26 cellular contexts compared by ENCODE assay signal in genomic region chr19:12692960-12693359, GRCh38. TPM values are rescaled to one million over a fixed set of nuclear protein-coding genes. Genes with fewer than 3 reads are reported as not detected.
DNase-seq lines count a peak whose midpoint lies in the region; ATAC-seq, FAIRE-seq and TF ChIP-seq lines count a peak whose summit lies in the region.
"Had no signal": no experiment of that assay in that cellular context is flagged by ENCODE, and none has a peak within 500 bp of the region (broad histone marks: within the 10 kb centered on the region; RNA-seq: fewer than 3 reads in every experiment).

No MANE protein-coding gene starts in this region.

- TF ChIP-seq EP300 in K562 (IDR thresholded peaks at IDR 0.05; ENCODE audit: low read length) = no peak

- no peak overlapping the region for H3K27ac Mint-ChIP-seq in Calu3 (ENCODE audit: unreplicated experiment)
- H3K27ac Mint-ChIP-seq: CD14-positive monocyte; CD4-positive, alpha-beta memory T cell; CD8-positive, alpha-beta memory T cell had no signal

- BruUV-seq in Calu3 (replicated peaks; lab: Mats Ljungman, UMichigan) (TSS peak; percentile 3), K562 (replicated peaks; lab: Mats Ljungman, UMichigan) (no TSS peak)

- H3K27me3 Mint-ChIP-seq in Calu3 (ENCODE audit: unreplicated experiment) = no peaks in the 10 kb centered on the region
- H3K27me3 Mint-ChIP-seq: CD4-positive, alpha-beta memory T cell; CD4-positive, CD25-positive, alpha-beta regulatory T cell had no signal

- no peaks in the 10 kb centered on the region for H3K9me1 ChIP-seq in K562 (ENCODE audit: control insufficient read depth, insufficient read depth, low read length)

- H3K79me2 ChIP-seq in K562 (ENCODE audit: control insufficient read depth, insufficient read depth, low read length) = peaks cover 7% of the 10 kb centered on the region; the same call in 1 of the 3 replicates
- H3K79me2 ChIP-seq in osteoblast (ENCODE audit: insufficient read depth, low read length) = peaks cover 16% of the 10 kb centered on the region

- H3K4me3 ChIP-seq in HEK293 (ENCODE audit: low read depth, low read length) (no peak overlapping the region), K562 (no peak overlapping the region), osteoblast (ENCODE audit: insufficient read depth, low read length) (no peak overlapping the region)
- H3K4me3 ChIP-seq: BLaER1 had no signal

- no peak for TF ChIP-seq POLR2A in K562 (conservative IDR thresholded peaks at IDR 0.05)

- TF ChIP-seq CTCF in Calu3 (IDR thresholded peaks at IDR 0.05; ENCODE audit: unreplicated experiment) = no peak
- no peak for TF ChIP-seq CTCF in HEK293 (tag by site-specific recombination; IDR thresholded peaks at IDR 0.05)
- no peak for TF ChIP-seq CTCF in K562 (IDR thresholded peaks at IDR 0.05 in 2 of 3, conservative IDR thresholded peaks at IDR 0.05 in 1 of 3; ENCODE audit: insufficient read depth in 2 of 3, low read depth in 1 of 3, low read length in 3 of 3)
- no peak for TF ChIP-seq CTCF in osteoblast (IDR thresholded peaks at IDR 0.05; ENCODE audit: extremely low read depth, low read depth, low read length)

- H3K4me1 Mint-ChIP-seq in Calu3 (ENCODE audit: low read depth, unreplicated experiment) = no peaks in the 10 kb centered on the region

- POLR2A ChIA-PET in HEK293 (lab: Yijun Ruan, JAX) (interaction anchor here (0.7 kb wide), 1 partner anchor 17 kb away, joined by 3 read pairs; no protein-coding TSS in a partner anchor), K562 (lab: Yijun Ruan, JAX) (interaction anchor here (0.6 to 1.7 kb wide), 2 partner anchors 10 to 14 kb away, joined by 3 to 4 read pairs; no protein-coding TSS in a partner anchor)

- H3K4me1 ChIP-seq in HEK293 (ENCODE audit: control insufficient read depth, insufficient read depth, low read length) (no peaks in the 10 kb centered on the region), K562 (replicated peaks in 1 of 2; ENCODE audit: control insufficient read depth in 2 of 2, insufficient read depth in 2 of 2, low read length in 2 of 2) (peaks cover 0 to 49% of the 10 kb centered on the region in 2 experiments; a peak in 3 of 5 replicates), osteoblast (ENCODE audit: insufficient read depth, low read length) (peaks cover 9% of the 10 kb centered on the region)
- H3K4me1 ChIP-seq: BE2C had no signal

- no peak for DNase-seq in Calu3
- no peak for DNase-seq in K562 (ENCODE audit: extremely low read depth in 1 of 4, low spot score in 3 of 4)
- peak; percentile 37 for DNase-seq in osteoblast (ENCODE audit: insufficient read length, low spot score, missing footprints)
- no peak for DNase-seq in dedifferentiated amniotic fluid mesenchymal stem cell (ENCODE audit: extremely low spot score)
- DNase-seq: 8988T; ACHN; BE2C; C1 segment of cervical spinal cord; CD4-positive, alpha-beta memory T cell; CD4-positive, CD25-positive, alpha-beta regulatory T cell; CD8-positive, alpha-beta memory T cell; COR-L47; DMS79 treated with DMSO at 0.1 percent for 48 hours; GF-D8 had no signal

- H3K9ac ChIP-seq in K562 (ENCODE audit: insufficient read depth in 1 of 2, low read depth in 2 of 2, low read length in 2 of 2) = no peak overlapping the region
- H3K9ac ChIP-seq: BLaER1 had no signal

- WGBS in K562 (ENCODE audit: insufficient coverage, low coverage, missing lambda C conversion rate) = 73% methylated on average over 5 of the region's 5 CpGs

- H3K4me3 Mint-ChIP-seq in Calu3 (ENCODE audit: low read depth, unreplicated experiment) = no peak overlapping the region
- H3K4me3 Mint-ChIP-seq: CD14-positive monocyte; CD4-positive, alpha-beta memory T cell had no signal

- intact Hi-C loops in Calu3 (cut with micrococcal nuclease; ENCODE audit: unreplicated experiment) = no loop called here
- intact Hi-C loops in K562 (cut with micrococcal nuclease) = no loop called here

- H3K27me3 ChIP-seq in K562 (ENCODE audit: control insufficient read depth in 2 of 2, insufficient read depth in 2 of 2, low read length in 2 of 2) (no peaks in the 10 kb centered on the region; a peak in 1 of 5 replicates), osteoblast (ENCODE audit: insufficient read depth, low read length) (no peaks in the 10 kb centered on the region)
- H3K27me3 ChIP-seq: BE2C, BLaER1 had no signal

- peaks cover 3 to 39% of the 10 kb centered on the region in 2 experiments; a peak in 2 of 3 replicates for H3K36me3 ChIP-seq in HEK293 (ENCODE audit: control insufficient read depth in 2 of 2, insufficient read depth in 1 of 2, low read length in 2 of 2)
- H3K36me3 ChIP-seq in K562 (ENCODE audit: control insufficient read depth, insufficient read depth, low read length) = peaks cover 52% of the 10 kb centered on the region; the same call in 2 of the 3 replicates
- peaks cover 8% of the 10 kb centered on the region for H3K36me3 ChIP-seq in osteoblast (ENCODE audit: insufficient read depth, low read length)

- H2AFZ ChIP-seq in K562 (ENCODE audit: low read depth, low read length) = no peak overlapping the region
- no peak overlapping the region for H2AFZ ChIP-seq in osteoblast (ENCODE audit: low read length)

- no peak for FAIRE-seq in K562 (lab: Jason Lieb, UNC)
- FAIRE-seq: A204.1, D721Med, G401.6, GM12891, GM19239 had no signal

- H3K27ac ChIP-seq in HEK293 (ENCODE audit: extremely low read depth, low read depth, low read length) (no peak overlapping the region), K562 (ENCODE audit: extremely low read depth, low read depth, low read length) (no peak overlapping the region), osteoblast (ENCODE audit: low read depth, low read length) (no peak overlapping the region)
- H3K27ac ChIP-seq: BLaER1 had no signal

- no peaks in the 10 kb centered on the region for H3K9me3 Mint-ChIP-seq in Calu3 (ENCODE audit: low read depth, unreplicated experiment)
- H3K9me3 Mint-ChIP-seq: CD14-positive monocyte; CD8-positive, alpha-beta memory T cell had no signal

- ATAC-seq in K562 (no peak), HG03108 (IDR thresholded peaks at IDR 0.05; ENCODE audit: unreplicated experiment) (no peak), HG02763 (IDR thresholded peaks at IDR 0.05; ENCODE audit: unreplicated experiment) (no peak)

- in situ Hi-C loops in K562 (cut with MboI) = no loop called here

- peaks cover 30% of the 10 kb centered on the region for H3K36me3 Mint-ChIP-seq in Calu3 (ENCODE audit: insufficient read depth, unreplicated experiment)
- H3K36me3 Mint-ChIP-seq: CD14-positive monocyte; CD4-positive, CD25-positive, alpha-beta regulatory T cell had no signal

- H3K4me2 ChIP-seq in K562 (ENCODE audit: insufficient read depth, low read length) = no peak overlapping the region
- H3K4me2 ChIP-seq in osteoblast (ENCODE audit: insufficient read depth, low read length) = no peak overlapping the region
- H3K4me2 ChIP-seq: BLaER1 had no signal

- no peak for TF ChIP-seq RAD21 in K562 (CRISPR knock-in tag; conservative IDR thresholded peaks at IDR 0.05 in 1 of 2, IDR thresholded peaks at IDR 0.05 in 1 of 2)

- CTCF ChIA-PET in Calu3 (lab: Charles Lee) (no interaction called here), HEK293 (lab: Yijun Ruan, JAX) (no interaction called here), K562 (lab: Yijun Ruan, JAX; ENCODE audit: low intra/inter-chr PET ratio) (no interaction called here)

- no peaks in the 10 kb centered on the region for H4K20me1 ChIP-seq in K562 (replicated peaks; ENCODE audit: control insufficient read depth, insufficient read depth, low read length)
- no peaks in the 10 kb centered on the region for H4K20me1 ChIP-seq in osteoblast (ENCODE audit: insufficient read depth, low read length)

- no peaks in the 10 kb centered on the region for H3K9me3 ChIP-seq in HEK293 (ENCODE audit: control insufficient read depth, insufficient read depth, low read depth, low read length)
- no peaks in the 10 kb centered on the region for H3K9me3 ChIP-seq in K562 (replicated peaks; ENCODE audit: control insufficient read depth, insufficient read depth, low read depth, low read length)
- H3K9me3 ChIP-seq in osteoblast (ENCODE audit: low read depth, low read length) = no peaks in the 10 kb centered on the region
- H3K9me3 ChIP-seq: BE2C, BLaER1 had no signal

RNA-seq across cellular contexts. Expression of gene FBXW9, which starts 3.5 kb away (rescaled TPM):
- 6.7 and 7.1 TPM in 2 replicates for total RNA-seq in Calu3 (2022)
- 11.4 and 40.7 TPM in 2 replicates for total RNA-seq in K562 (2011; cell fraction: chromatin; rRNA removed; ENCODE audit: low replicate concordance)
- total RNA-seq in K562 (2011; cell fraction: nucleolus; rRNA removed) = 34.7 and 36.7 TPM in 2 replicates
- 15.4 and 18.0 TPM in 2 replicates for total RNA-seq in K562 (2011; cell fraction: nucleoplasm; rRNA removed)
- 15.9 and 18.0 TPM in 2 replicates for total RNA-seq in K562 (2014; rRNA removed)
- 2.0 TPM in 2 replicates for total RNA-seq in K562 (2014; rRNA removed; fragmentation: Illumina TruSeq; extraction: Trizol)
- 6.0 and 6.2 TPM in 2 replicates for total RNA-seq in K562 (2015; rRNA removed; fragmentation: Illumina TruSeq; extraction: Trizol)
- total RNA-seq in K562 (2021) = 16.8 and 17.3 TPM in 2 replicates
- 9.4 and 12.4 TPM in 2 replicates for polyA plus RNA-seq in K562 (2011; rRNA removed)
- 21.1 and 44.6 TPM in 2 replicates for polyA plus RNA-seq in K562 (2011; cell fraction: cytosol; rRNA removed)
- 48.4 and 77.6 TPM in 2 replicates for polyA plus RNA-seq in K562 (2011; cell fraction: nucleus; rRNA removed)
- polyA plus RNA-seq in K562 (2012) = 9.1 and 13.6 TPM in 2 replicates
- 3.6 and 9.1 TPM in 2 replicates for polyA plus RNA-seq in K562 (2014; fragmentation: Illumina TruSeq; extraction: Trizol)
- polyA plus RNA-seq in K562 (2014; fragmentation: Nextera tagmentation; extraction: Ambion mirVana) = 1 to 10 TPM in 1 of 2 experiments, under 1 TPM in 1; 0.23 to 1.3 TPM
- polyA plus RNA-seq in K562 (2014; rRNA removed) = 19.0 and 21.7 TPM in 2 replicates
- polyA minus RNA-seq in K562 (2011; rRNA and poly(A)+ RNA removed) = 2.8 and 3.4 TPM in 2 replicates
- polyA minus RNA-seq in K562 (2011; cell fraction: cytosol; rRNA and poly(A)+ RNA removed) = 7.5 and 10.9 TPM in 2 replicates
- 10.2 and 10.4 TPM in 2 replicates for polyA minus RNA-seq in K562 (2011; cell fraction: nucleus; rRNA and poly(A)+ RNA removed)
- 17.1 and 18.5 TPM in 2 replicates for total RNA-seq in osteoblast

RNA-seq across cellular contexts. Expression of gene GNG14, which starts 5.2 kb away (rescaled TPM):
- total RNA-seq in Calu3 (2022) (not detected in 2 replicates), K562 (2014; rRNA removed) (not detected in 2 replicates), K562 (2014; rRNA removed; fragmentation: Illumina TruSeq; extraction: Trizol) (not detected in 2 replicates), K562 (2015; rRNA removed; fragmentation: Illumina TruSeq; extraction: Trizol) (not detected in 2 replicates), K562 (2021) (not detected in 2 replicates), osteoblast (not detected in 2 replicates)
- total RNA-seq in K562 (2011; cell fraction: chromatin; rRNA removed; ENCODE audit: low replicate concordance) = not detected in 2 replicates
- total RNA-seq in K562 (2011; cell fraction: nucleolus; rRNA removed) = not detected in 2 replicates
- not detected in 2 replicates for total RNA-seq in K562 (2011; cell fraction: nucleoplasm; rRNA removed)
- polyA plus RNA-seq in K562 (2011; rRNA removed) (not detected in 2 replicates), K562 (2014; fragmentation: Illumina TruSeq; extraction: Trizol) (not detected in 2 replicates), K562 (2014; fragmentation: Nextera tagmentation; extraction: Ambion mirVana) (not detected), K562 (2014; rRNA removed) (not detected in 2 replicates)
- polyA plus RNA-seq in K562 (2011; cell fraction: cytosol; rRNA removed) = not detected in 2 replicates
- not detected in 2 replicates for polyA plus RNA-seq in K562 (2011; cell fraction: nucleus; rRNA removed)
- polyA plus RNA-seq in K562 (2012) = 0.91 TPM in 1 of 2 replicates, not detected in the other
- not detected in 2 replicates for polyA minus RNA-seq in K562 (2011; rRNA and poly(A)+ RNA removed)
- not detected in 2 replicates for polyA minus RNA-seq in K562 (2011; cell fraction: cytosol; rRNA and poly(A)+ RNA removed)
- polyA minus RNA-seq in K562 (2011; cell fraction: nucleus; rRNA and poly(A)+ RNA removed) = not detected in 2 replicates
- total RNA-seq: A673; CD4-positive, alpha-beta memory T cell; CD4-positive, CD25-positive, alpha-beta regulatory T cell; CD8-positive, alpha-beta memory T cell had no signal
- polyA plus RNA-seq: AG04450; CD14-positive monocyte; CD4-positive, alpha-beta memory T cell; CD4-positive, CD25-positive, alpha-beta regulatory T cell; CD8-positive, alpha-beta memory T cell had no signal

RNA-seq across cellular contexts. Expression of gene DHPS, which starts 11.3 kb away (rescaled TPM):
- total RNA-seq in Calu3 (2022) (57.6 and 69.1 TPM in 2 replicates), K562 (2014; rRNA removed) (90.2 and 99.2 TPM in 2 replicates), K562 (2014; rRNA removed; fragmentation: Illumina TruSeq; extraction: Trizol) (55.7 and 56.5 TPM in 2 replicates), K562 (2015; rRNA removed; fragmentation: Illumina TruSeq; extraction: Trizol) (61.0 and 62.6 TPM in 2 replicates), K562 (2021) (94.8 and 98.8 TPM in 2 replicates), osteoblast (50.4 and 52.5 TPM in 2 replicates)
- total RNA-seq in K562 (2011; cell fraction: chromatin; rRNA removed; ENCODE audit: low replicate concordance) = 194 and 333 TPM in 2 replicates
- total RNA-seq in K562 (2011; cell fraction: nucleolus; rRNA removed) = 225 and 240 TPM in 2 replicates
- total RNA-seq in K562 (2011; cell fraction: nucleoplasm; rRNA removed) = 169 and 186 TPM in 2 replicates
- polyA plus RNA-seq in K562 (2011; rRNA removed) (81.0 and 120 TPM in 2 replicates), K562 (2014; fragmentation: Illumina TruSeq; extraction: Trizol) (79.9 and 80.2 TPM in 2 replicates), K562 (2014; fragmentation: Nextera tagmentation; extraction: Ambion mirVana) (10 to 100 TPM; 47.1 to 54.1 TPM), K562 (2014; rRNA removed) (102 and 110 TPM in 2 replicates)
- polyA plus RNA-seq in K562 (2011; cell fraction: cytosol; rRNA removed) = 115 and 125 TPM in 2 replicates
- 302 and 412 TPM in 2 replicates for polyA plus RNA-seq in K562 (2011; cell fraction: nucleus; rRNA removed)
- 88.5 and 115 TPM in 2 replicates for polyA plus RNA-seq in K562 (2012)
- polyA minus RNA-seq in K562 (2011; rRNA and poly(A)+ RNA removed) = 69.4 and 78.7 TPM in 2 replicates
- 37.6 and 59.2 TPM in 2 replicates for polyA minus RNA-seq in K562 (2011; cell fraction: cytosol; rRNA and poly(A)+ RNA removed)
- 49.7 and 82.8 TPM in 2 replicates for polyA minus RNA-seq in K562 (2011; cell fraction: nucleus; rRNA and poly(A)+ RNA removed)

RNA-seq across cellular contexts. Expression of gene WDR83, which starts 26.4 kb away (rescaled TPM):
- total RNA-seq in Calu3 (2022) = 10.1 and 10.8 TPM in 2 replicates
- total RNA-seq in K562 (2011; cell fraction: chromatin; rRNA removed; ENCODE audit: low replicate concordance) = 11.3 and 29.1 TPM in 2 replicates
- total RNA-seq in K562 (2011; cell fraction: nucleolus; rRNA removed) = 26.8 and 27.0 TPM in 2 replicates
- 13.4 and 19.2 TPM in 2 replicates for total RNA-seq in K562 (2011; cell fraction: nucleoplasm; rRNA removed)
- total RNA-seq in K562 (2014; rRNA removed) = 19.7 and 21.3 TPM in 2 replicates
- 3.1 and 4.0 TPM in 2 replicates for total RNA-seq in K562 (2014; rRNA removed; fragmentation: Illumina TruSeq; extraction: Trizol)
- total RNA-seq in K562 (2015; rRNA removed; fragmentation: Illumina TruSeq; extraction: Trizol) = 9.3 and 9.5 TPM in 2 replicates
- total RNA-seq in K562 (2021) = 16.7 and 17.7 TPM in 2 replicates
- polyA plus RNA-seq in K562 (2011; rRNA removed) = 4.2 and 4.7 TPM in 2 replicates
- polyA plus RNA-seq in K562 (2011; cell fraction: cytosol; rRNA removed) = 7.6 and 13.2 TPM in 2 replicates
- polyA plus RNA-seq in K562 (2011; cell fraction: nucleus; rRNA removed) = 9.2 and 15.7 TPM in 2 replicates
- 11.6 and 12.0 TPM in 2 replicates for polyA plus RNA-seq in K562 (2012)
- 3.9 and 9.8 TPM in 2 replicates for polyA plus RNA-seq in K562 (2014; fragmentation: Illumina TruSeq; extraction: Trizol)
- polyA plus RNA-seq in K562 (2014; fragmentation: Nextera tagmentation; extraction: Ambion mirVana) = 1 to 10 TPM in 1 of 2 experiments, under 1 TPM in 1; 0.52 to 2.9 TPM
- 13.9 and 17.5 TPM in 2 replicates for polyA plus RNA-seq in K562 (2014; rRNA removed)
- polyA minus RNA-seq in K562 (2011; rRNA and poly(A)+ RNA removed) = 3.3 and 3.6 TPM in 2 replicates
- polyA minus RNA-seq in K562 (2011; cell fraction: cytosol; rRNA and poly(A)+ RNA removed) = 3.4 and 9.1 TPM in 2 replicates
- polyA minus RNA-seq in K562 (2011; cell fraction: nucleus; rRNA and poly(A)+ RNA removed) = 9.2 and 11.2 TPM in 2 replicates
- total RNA-seq in osteoblast = 5.0 and 8.0 TPM in 2 replicates

RNA-seq across cellular contexts. Expression of gene MAN2B1, which starts 26.4 kb away (rescaled TPM):
- total RNA-seq in Calu3 (2022) (76.9 and 84.4 TPM in 2 replicates), K562 (2014; rRNA removed) (19.3 and 21.6 TPM in 2 replicates), K562 (2014; rRNA removed; fragmentation: Illumina TruSeq; extraction: Trizol) (5.3 and 6.6 TPM in 2 replicates), K562 (2015; rRNA removed; fragmentation: Illumina TruSeq; extraction: Trizol) (10.1 and 11.6 TPM in 2 replicates), K562 (2021) (33.8 and 34.0 TPM in 2 replicates), osteoblast (35.8 and 43.0 TPM in 2 replicates)
- 35.1 and 100 TPM in 2 replicates for total RNA-seq in K562 (2011; cell fraction: chromatin; rRNA removed; ENCODE audit: low replicate concordance)
- 56.7 and 73.5 TPM in 2 replicates for total RNA-seq in K562 (2011; cell fraction: nucleolus; rRNA removed)
- total RNA-seq in K562 (2011; cell fraction: nucleoplasm; rRNA removed) = 48.1 and 50.2 TPM in 2 replicates
- polyA plus RNA-seq in K562 (2011; rRNA removed) (8.1 and 12.5 TPM in 2 replicates), K562 (2014; fragmentation: Illumina TruSeq; extraction: Trizol) (11.4 and 18.0 TPM in 2 replicates), K562 (2014; fragmentation: Nextera tagmentation; extraction: Ambion mirVana) (under 1 TPM; 0.59 to 0.63 TPM), K562 (2014; rRNA removed) (14.2 and 14.7 TPM in 2 replicates)
- polyA plus RNA-seq in K562 (2011; cell fraction: cytosol; rRNA removed) = 14.8 and 16.0 TPM in 2 replicates
- 28.1 and 46.7 TPM in 2 replicates for polyA plus RNA-seq in K562 (2011; cell fraction: nucleus; rRNA removed)
- polyA plus RNA-seq in K562 (2012) = 27.2 and 62.0 TPM in 2 replicates
- polyA minus RNA-seq in K562 (2011; rRNA and poly(A)+ RNA removed) = 5.9 and 7.1 TPM in 2 replicates
- polyA minus RNA-seq in K562 (2011; cell fraction: cytosol; rRNA and poly(A)+ RNA removed) = 16.4 and 27.7 TPM in 2 replicates
- 15.1 and 18.4 TPM in 2 replicates for polyA minus RNA-seq in K562 (2011; cell fraction: nucleus; rRNA and poly(A)+ RNA removed)
